In the genomic region with DNA sequence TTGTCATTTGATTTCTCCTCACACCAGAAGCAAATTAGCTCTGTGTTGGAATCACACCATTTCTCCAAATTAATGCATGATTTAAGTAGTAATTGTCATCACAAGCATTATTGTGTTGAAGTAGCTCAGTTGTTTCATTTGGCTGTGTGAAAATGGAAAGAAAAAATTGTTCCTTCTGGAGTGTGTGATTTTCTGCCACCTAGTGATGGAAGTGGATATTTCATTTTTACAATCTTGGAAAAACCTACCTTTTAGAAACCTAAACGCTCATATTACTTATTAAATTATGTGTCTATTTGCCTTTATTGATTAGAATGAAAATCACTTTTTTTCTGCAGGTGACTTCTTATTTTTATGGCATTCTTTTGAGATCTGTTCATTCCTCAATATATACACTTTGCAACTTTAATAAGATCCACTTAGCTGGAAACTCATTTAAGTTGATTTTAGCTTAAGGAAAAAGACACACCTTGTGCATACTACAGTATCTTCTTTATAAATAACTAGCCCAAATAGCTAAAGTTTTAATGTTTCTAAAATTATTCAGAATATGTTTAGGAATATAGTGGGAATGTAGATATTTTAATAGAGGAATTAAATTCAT, we compare ENCODE assay signal across 8 cellular contexts. TPM values are rescaled to one million over a fixed set of nuclear protein-coding genes. Genes with fewer than 3 reads are reported as not detected.
A peak's percentile ranks its signal among the peaks of the same experiment; 100 is the strongest.
DNase-seq lines count a peak whose midpoint lies in the region; TF ChIP-seq lines count a peak whose summit lies in the region.

No MANE protein-coding gene starts in this region.

- no peaks in the 10 kb centered on the region for H3K9me3 ChIP-seq in A673 (ENCODE audit: low read depth, low read length, poor library complexity, severe bottlenecking)

- no peak overlapping the region for H3K4me3 ChIP-seq in A673 (ENCODE audit: low read depth, low read length, poor library complexity, severe bottlenecking)
- H3K4me3 ChIP-seq in GM12875 (ENCODE audit: low read depth, low read length) = no peak overlapping the region

- H3K27me3 Mint-ChIP-seq in MCF 10A (ENCODE audit: insufficient read depth, unreplicated experiment) = peaks cover 48% of the 10 kb centered on the region

- no peaks in the 10 kb centered on the region for H3K36me3 Mint-ChIP-seq in MCF 10A (ENCODE audit: insufficient read depth, unreplicated experiment)

- POLR2A ChIA-PET in A673 (lab: Charles Lee; ENCODE audit: low non-redundant PET) (no interaction called here), MCF 10A (lab: Yijun Ruan, JAX) (no interaction called here)

- TF ChIP-seq CTCF in A673 (conservative IDR thresholded peaks at IDR 0.05; ENCODE audit: low read depth, low read length) (peak; percentile 70), GM12875 (IDR thresholded peaks at IDR 0.05; ENCODE audit: borderline replicate concordance, insufficient read depth, low read depth, low read length) (peak; percentile 36; the same call in 1 of the 2 replicates), MCF 10A (IDR thresholded peaks at IDR 0.05; ENCODE audit: unreplicated experiment) (peak; percentile 21)

- H3K27ac Mint-ChIP-seq in MCF 10A (ENCODE audit: low read depth, unreplicated experiment) = no peak overlapping the region

- BruUV-seq in A673 (replicated peaks; lab: Mats Ljungman, UMichigan) = no TSS peak
- no TSS peak for BruUV-seq in MCF 10A (replicated peaks; lab: Mats Ljungman, UMichigan)

- CTCF ChIA-PET in A673 (lab: Charles Lee) (interaction anchor here (1.5 kb wide), 1 partner anchor 236 kb away, joined by 3 read pairs; the partner anchor contains the start of gene ADAM22), MCF 10A (lab: Yijun Ruan, JAX) (interaction anchor here (0.5 to 2.4 kb wide), 28 partner anchors 10 to 965 kb away, joined by 3 to 20 read pairs (median 3); partner anchors contain the start of gene ADAM22)

- no peak overlapping the region for H3K4me3 Mint-ChIP-seq in MCF 10A (ENCODE audit: unreplicated experiment)

- H3K4me1 ChIP-seq in A673 (ENCODE audit: insufficient read depth, low read length, poor library complexity, severe bottlenecking) = no peaks in the 10 kb centered on the region

- DNase-seq in A673 (ENCODE audit: low spot score) (peak; percentile 19), NCI-H1105 (lab: John Stamatoyannopoulos, UW) (peak; percentile 5), MCF 10A (ENCODE audit: unreplicated experiment) (peak; percentile 22), middle frontal gyrus (ENCODE audit: extremely low spot score, low spot score) (peak; percentile 37), HuH-7.5 (ENCODE audit: low spot score) (no peak), GDM1 (lab: John Stamatoyannopoulos, UW) (no peak)
- no peak for DNase-seq in activated CD4-positive, CD25-positive, alpha-beta regulatory T cell treated with anti-CD3 and anti-CD28 coated beads, Interleukin-2, amount 50 U/mL, for 72 hours

- H3K36me3 ChIP-seq in A673 (ENCODE audit: insufficient read depth, low read length, poor library complexity, severe bottlenecking) = no peaks in the 10 kb centered on the region

- intact Hi-C loops in A673 (cut with micrococcal nuclease; ENCODE audit: unreplicated experiment) (loop anchor here (5.0 to 10.0 kb wide), 2 partner anchors 373 to 665 kb away; no protein-coding TSS in a partner anchor), MCF 10A (cut with micrococcal nuclease) (loop anchor here (1.0 to 2.0 kb wide), 2 partner anchors 372 to 663 kb away; no protein-coding TSS in a partner anchor)

- H3K27ac ChIP-seq in A673 (ENCODE audit: low read depth, low read length, poor library complexity, severe bottlenecking) = no peak overlapping the region

- H3K9me3 Mint-ChIP-seq in MCF 10A (ENCODE audit: unreplicated experiment) = no peaks in the 10 kb centered on the region

- H3K27me3 ChIP-seq in A673 (replicated peaks; ENCODE audit: insufficient read depth, low read depth, low read length, poor library complexity) = no peaks in the 10 kb centered on the region

- H3K4me1 Mint-ChIP-seq in MCF 10A (ENCODE audit: insufficient read depth, unreplicated experiment) = no peaks in the 10 kb centered on the region

RNA-seq across cellular contexts. Expression of gene SRI, which starts 50.0 kb away (rescaled TPM):
- total RNA-seq in A673 (2021) (87.7 and 91.6 TPM in 2 replicates), MCF 10A (2022) (80.0 and 110 TPM in 2 replicates)

Comparison
In these comparisons a context has a peak if more than half of its experiments do, and no peak if none do; other contexts are left out.
1. DNase-seq: peak in A673 (single experiment), NCI-H1105 (single experiment), MCF 10A (single experiment) and middle frontal gyrus (single experiment); none in HuH-7.5 (single experiment), activated CD4-positive, CD25-positive, alpha-beta regulatory T cell treated with anti-CD3 and anti-CD28 coated beads, Interleukin-2, amount 50 U/mL, for 72 hours (single experiment) and GDM1 (single experiment).
2. Peak in every context shown above with its lines, with median percentiles within 50 percentile points of each other: CTCF ChIP-seq.